18 cellular contexts compared by ENCODE assay signal in the genomic region with DNA sequence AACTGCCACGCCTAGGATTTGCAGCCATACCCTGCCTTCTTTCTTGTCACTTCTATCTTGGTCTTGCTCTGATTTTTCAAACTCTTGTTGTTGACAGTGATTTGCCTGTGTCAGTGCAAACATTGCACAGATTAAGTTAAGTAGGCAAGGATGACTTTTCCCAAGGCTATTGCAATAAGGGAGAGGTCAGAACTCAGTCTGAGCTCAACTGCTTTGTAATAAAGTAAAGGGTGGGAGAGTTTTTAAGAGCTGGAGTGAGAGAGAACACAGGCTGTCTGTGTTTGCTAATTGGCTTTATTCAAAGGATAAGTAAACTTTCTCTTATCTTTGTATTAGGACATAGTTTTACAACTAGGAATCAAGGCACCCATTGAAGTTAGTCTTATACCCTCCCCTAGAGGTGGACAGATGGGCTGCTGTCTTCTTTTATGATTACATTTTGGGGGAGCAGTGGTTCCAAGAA.
DNase-seq lines count a peak whose midpoint lies in the region; ATAC-seq and TF ChIP-seq lines count a peak whose summit lies in the region.
"Had no signal": no experiment of that assay in that cellular context is flagged by ENCODE, and none has a peak within 500 bp of the region (broad histone marks: within the 10 kb centered on the region; RNA-seq: fewer than 3 reads in every experiment).

No MANE protein-coding gene starts in this region.

- DNase-seq in MCF 10A (ENCODE audit: unreplicated experiment) (peak; percentile 17), mammary epithelial cell (no peak), colonic mucosa (peak; percentile 37), left colon (no peak), T-helper 1 cell (no peak)
- no peak for DNase-seq in activated effector memory CD4-positive, alpha-beta T cell treated with anti-CD3 and anti-CD28 coated beads, Interleukin-2, amount 50 U/mL, for 16 hours
- DNase-seq: DMS 273 treated with DMSO at 0.1 percent for 48 hours, IMR-90, Kasumi-1, NCI-H187 treated with DMSO at 0.1 percent for 48 hours, NCI-H345, NCI-H69 had no signal

- dilution Hi-C loops in mammary epithelial cell (cut with HindIII; ENCODE audit: low sequenced_read_pairs), result no loop called here

- ATAC-seq in left colon (peak; percentile 95), HG02852 (IDR thresholded peaks at IDR 0.05; ENCODE audit: unreplicated experiment) (no peak), GM18517 (IDR thresholded peaks at IDR 0.05; ENCODE audit: unreplicated experiment) (no peak)
- ATAC-seq: GM23338, Panc1, Right ventricle myocardium inferior had no signal

- intact Hi-C loops in MCF 10A (cut with micrococcal nuclease) (no loop called here), mammary epithelial cell (cut with micrococcal nuclease) (no loop called here), colonic mucosa (cut with DNase I) (no loop called here), left colon (cut with DNase I, micrococcal nuclease) (no loop called here)

- H3K9ac ChIP-seq in mammary epithelial cell (ENCODE audit: insufficient read depth, low read length) (no peak overlapping the region), colonic mucosa (ENCODE audit: low read depth in 2 of 2, low read length in 2 of 2) (no peak overlapping the region)
- H3K9ac ChIP-seq: BLaER1 had no signal

- POLR2A ChIA-PET in MCF 10A (lab: Yijun Ruan, JAX), result no interaction called here

- no peak for TF ChIP-seq CTCF in MCF 10A (IDR thresholded peaks at IDR 0.05; ENCODE audit: unreplicated experiment)
- no peak for TF ChIP-seq CTCF in mammary epithelial cell (conservative IDR thresholded peaks at IDR 0.05 in 1 of 2, IDR thresholded peaks at IDR 0.05 in 1 of 2; ENCODE audit: extremely low read depth in 1 of 2, insufficient read depth in 1 of 2, low read depth in 1 of 2, low read length in 2 of 2)
- TF ChIP-seq CTCF in colonic mucosa (IDR thresholded peaks at IDR 0.05), result no peak

- H3K4me2 ChIP-seq in mammary epithelial cell (ENCODE audit: insufficient read depth, low read depth, low read length), result no peak overlapping the region
- H3K4me2 ChIP-seq: BLaER1, GM23338 had no signal

- no peaks in the 10 kb centered on the region for H3K36me3 ChIP-seq in mammary epithelial cell (ENCODE audit: insufficient read depth, low read length)
- H3K36me3 ChIP-seq in colonic mucosa, result no peaks in the 10 kb centered on the region
- H3K36me3 ChIP-seq: BLaER1 had no signal

- H3K4me3 Mint-ChIP-seq in MCF 10A (ENCODE audit: unreplicated experiment), result no peak overlapping the region
- H3K4me3 Mint-ChIP-seq: GM23338 had no signal

- H3K27ac ChIP-seq in mammary epithelial cell (ENCODE audit: insufficient read depth, low read depth, low read length) (no peak overlapping the region), colonic mucosa (peak overlapping the region; percentile 2)
- H3K27ac ChIP-seq: BLaER1 had no signal

- no peaks in the 10 kb centered on the region for H3K4me1 ChIP-seq in mammary epithelial cell (ENCODE audit: insufficient read depth, low read length)
- peaks cover 4% of the 10 kb centered on the region for H3K4me1 ChIP-seq in colonic mucosa
- H3K4me1 ChIP-seq: BLaER1 had no signal

- no peaks in the 10 kb centered on the region for H3K9me3 Mint-ChIP-seq in MCF 10A (ENCODE audit: unreplicated experiment)
- H3K9me3 Mint-ChIP-seq: GM23338 had no signal

- CTCF ChIA-PET in MCF 10A (lab: Yijun Ruan, JAX), result interaction anchor here (1.2 kb wide), 1 partner anchor 21 kb away, joined by 4 read pairs; no protein-coding TSS in a partner anchor
- CTCF ChIA-PET in mammary epithelial cell (lab: Charles Lee; ENCODE audit: low non-redundant PET), result no interaction called here

- no peaks in the 10 kb centered on the region for H3K27me3 ChIP-seq in mammary epithelial cell (ENCODE audit: insufficient read depth, low read length)
- no peaks in the 10 kb centered on the region for H3K27me3 ChIP-seq in colonic mucosa
- H3K27me3 ChIP-seq: BLaER1 had no signal

- no peaks in the 10 kb centered on the region for H3K36me3 Mint-ChIP-seq in MCF 10A (ENCODE audit: insufficient read depth, unreplicated experiment)

- H3K4me3 ChIP-seq in mammary epithelial cell (replicated peaks in 1 of 3; ENCODE audit: insufficient read depth in 1 of 3, low read depth in 2 of 3, low read length in 3 of 3) (no peak overlapping the region), colonic mucosa (no peak overlapping the region)
- H3K4me3 ChIP-seq: BLaER1, GM23338 had no signal

- no peaks in the 10 kb centered on the region for H3K9me3 ChIP-seq in mammary epithelial cell (replicated peaks; ENCODE audit: insufficient read depth, low read length)
- H3K9me3 ChIP-seq in colonic mucosa, result no peaks in the 10 kb centered on the region
- H3K9me3 ChIP-seq: BLaER1 had no signal

- no peaks in the 10 kb centered on the region for H3K79me2 ChIP-seq in mammary epithelial cell (ENCODE audit: insufficient read depth, low read length)

- in situ Hi-C loops in mammary epithelial cell (cut with MboI; ENCODE audit: low sequenced_read_pairs in 2 of 2), result no loop called here

- peaks cover 7% of the 10 kb centered on the region for H3K4me1 Mint-ChIP-seq in MCF 10A (ENCODE audit: insufficient read depth, unreplicated experiment)
- H3K4me1 Mint-ChIP-seq: GM23338 had no signal

- peak overlapping the region; percentile 6 for H3K27ac Mint-ChIP-seq in MCF 10A (ENCODE audit: low read depth, unreplicated experiment)
- H3K27ac Mint-ChIP-seq: GM23338 had no signal

- H3K27me3 Mint-ChIP-seq in MCF 10A (ENCODE audit: insufficient read depth, unreplicated experiment), result no peaks in the 10 kb centered on the region

- BruUV-seq in MCF 10A (replicated peaks; lab: Mats Ljungman, UMichigan) (no TSS peak), mammary epithelial cell (replicated peaks; lab: Mats Ljungman, UMichigan) (no TSS peak)

- H2AFZ ChIP-seq in mammary epithelial cell (ENCODE audit: low read depth, low read length), result no peak overlapping the region
- H2AFZ ChIP-seq: GM23338 had no signal

- H4K20me1 ChIP-seq in mammary epithelial cell (ENCODE audit: insufficient read depth, low read length), result no peaks in the 10 kb centered on the region
- H4K20me1 ChIP-seq: BLaER1 had no signal

- 60% methylated on average over 1 of the region's 1 CpG for WGBS in mammary epithelial cell (ENCODE audit: low coverage, missing lambda C conversion rate)

Comparison
In these comparisons a context has a peak if more than half of its experiments do, and no peak if none do; other contexts are left out.
1. DNase-seq: peak in MCF 10A (single experiment) and colonic mucosa (single experiment); none in mammary epithelial cell (single experiment), left colon (0 of 2), T-helper 1 cell (0 of 5) and activated effector memory CD4-positive, alpha-beta T cell treated with anti-CD3 and anti-CD28 coated beads, Interleukin-2, amount 50 U/mL, for 16 hours (single experiment).